Comparison of ENCODE assay signal across 14 cellular contexts in the genomic region with DNA sequence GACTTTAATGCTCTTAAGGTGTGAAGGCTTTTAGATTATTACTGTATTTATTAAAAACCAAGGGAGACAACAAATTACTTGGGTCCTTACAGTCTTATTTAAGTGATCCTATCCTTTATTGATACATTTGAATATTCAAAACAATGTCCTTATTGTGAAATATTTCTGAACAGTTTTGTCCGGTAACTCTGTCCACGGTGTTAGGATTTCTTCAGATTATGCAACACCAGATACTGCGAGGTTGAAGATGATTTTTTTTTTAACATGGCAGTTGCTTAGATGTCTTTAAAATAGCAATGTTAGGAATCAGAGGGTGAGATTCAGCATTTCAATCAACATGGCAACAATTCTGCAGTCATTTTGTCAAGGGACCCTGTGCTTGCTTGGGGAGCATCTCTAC.
"Had no signal": no experiment of that assay in that cellular context is flagged by ENCODE, and none has a peak within 500 bp of the region (broad histone marks: within the 10 kb centered on the region; RNA-seq: fewer than 3 reads in every experiment).

No MANE protein-coding gene starts in this region.

- H3K36me3 ChIP-seq: right atrium auricular region had no signal

- DNase-seq: effector memory CD4-positive, alpha-beta T cell; foreskin keratinocyte; left colon; mesendoderm; naive B cell; nephron progenitor cell; small intestine; stimulated activated CD4-positive, alpha-beta T cell treated with anti-CD3 and anti-CD28 coated beads, Interleukin-12 subunit alpha, Interleukin-12 subunit beta, amount 100 ng/mL, for 4 hours; stimulated activated CD4-positive, alpha-beta T cell treated with anti-CD3 and anti-CD28 coated beads, Interleukin-2, amount 100 ng/mL, for 48 hours; stimulated activated naive CD4-positive, alpha-beta T cell treated with Interleukin-2 at 50 U/mL for 16 hours; trophoblast cell had no signal

- H3K27ac ChIP-seq: foreskin keratinocyte, right atrium auricular region had no signal

- ATAC-seq: esophagus mucosa, foreskin keratinocyte, left colon had no signal

- FAIRE-seq: endometrium, small intestine had no signal

- H3K4me1 ChIP-seq: foreskin keratinocyte had no signal

- H3K27me3 ChIP-seq: foreskin keratinocyte, right atrium auricular region had no signal

- H3K4me3 ChIP-seq: right atrium auricular region had no signal

- H3K9me3 ChIP-seq: right atrium auricular region had no signal
